Comparison of ENCODE assay signal across 9 cellular contexts in the genomic region with DNA sequence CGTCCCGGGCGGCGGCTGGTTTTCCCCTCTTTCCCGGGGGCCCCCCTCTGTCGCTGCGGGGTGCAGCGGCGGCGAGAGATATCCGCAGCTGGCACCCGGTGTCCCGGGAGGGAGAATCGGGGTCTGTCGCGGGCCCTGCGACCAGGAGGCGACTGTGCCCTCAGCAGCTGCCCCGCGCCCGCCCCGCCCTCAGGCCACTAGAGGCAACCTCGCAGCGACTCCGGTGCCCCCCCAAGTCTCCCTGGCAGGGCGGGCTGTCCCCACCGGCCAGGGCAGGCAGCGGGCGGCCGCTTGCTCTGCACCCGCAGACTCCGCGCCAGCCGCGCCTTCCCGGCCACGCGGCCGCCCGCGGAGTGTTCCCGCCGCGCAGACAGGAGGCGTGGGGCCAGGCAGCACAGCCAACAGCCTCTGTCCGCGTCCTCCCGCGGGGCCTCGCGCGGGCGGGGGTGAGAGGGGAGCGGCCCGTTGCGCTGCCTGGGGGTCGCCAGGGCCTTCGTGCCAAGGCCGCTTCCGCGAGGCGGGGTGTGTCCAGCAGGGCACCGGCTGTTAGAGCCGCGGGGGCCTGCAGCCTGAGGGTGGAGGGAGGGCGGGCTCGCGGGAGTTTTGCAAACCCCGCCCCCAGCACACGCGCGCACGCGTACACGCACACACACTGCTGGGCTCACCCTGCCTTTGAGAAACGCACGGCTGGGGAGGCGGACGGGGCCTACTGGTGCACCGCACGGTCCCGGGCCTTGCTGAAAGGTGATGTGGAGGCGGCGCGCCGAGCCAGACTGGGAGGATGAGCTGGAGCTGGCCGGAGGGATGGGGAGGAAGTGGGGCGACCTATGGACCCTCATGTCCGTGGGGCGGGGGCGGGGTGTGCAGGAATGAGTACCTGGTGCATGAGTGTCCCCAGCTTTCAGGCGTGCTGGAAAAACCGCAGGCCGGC. TPM values are rescaled to one million over a fixed set of nuclear protein-coding genes. Genes with fewer than 3 reads are reported as not detected.
DNase-seq lines count a peak whose midpoint lies in the region; ATAC-seq, FAIRE-seq and TF ChIP-seq lines count a peak whose summit lies in the region.
"Had no signal": no experiment of that assay in that cellular context is flagged by ENCODE, and none has a peak within 500 bp of the region (broad histone marks: within the 10 kb centered on the region; RNA-seq: fewer than 3 reads in every experiment).

No MANE protein-coding gene starts in this region.

- DNase-seq in GM04504 (ENCODE audit: low read depth) (peak; percentile 36), HCEC 1CT (peak; percentile 39), Panc1 (ENCODE audit: low read depth, low spot score) (no peak), heart left ventricle (peak; percentile 64 to 87 (median 79)), small intestine (peak; percentile 68), NCI-H446 (lab: John Stamatoyannopoulos, UW) (no peak), NAMALWA (ENCODE audit: low spot score) (no peak)
- peak; percentile 49 for DNase-seq in activated naive CD4-positive, alpha-beta T cell treated with anti-CD3 and anti-CD28 coated beads for 36 hours

- CTCF ChIA-PET in Panc1 (lab: Charles Lee) = no interaction called here
- CTCF ChIA-PET in activated naive CD4-positive, alpha-beta T cell treated with anti-CD3 and anti-CD28 coated beads for 36 hours (lab: Charles Lee) = interaction anchor here (0.5 to 1.0 kb wide), 2 partner anchors 72 to 75 kb away, joined by 3 read pairs; no protein-coding TSS in a partner anchor

- no peak overlapping the region for H3K27ac Mint-ChIP-seq in activated naive CD4-positive, alpha-beta T cell treated with anti-CD3 and anti-CD28 coated beads for 36 hours

- H3K4me1 Mint-ChIP-seq in activated naive CD4-positive, alpha-beta T cell treated with anti-CD3 and anti-CD28 coated beads for 36 hours (ENCODE audit: low read depth) = peaks cover 7% of the 10 kb centered on the region

- POLR2A ChIA-PET in Panc1 (lab: Charles Lee) = no interaction called here

- 14 to 25% (median 18%) methylated on average over 33 to 94 of the region's 94 CpGs for WGBS in heart left ventricle, 4 donors
- 5 to 11% (median 9%) methylated on average over 58 to 94 of the region's 94 CpGs for WGBS in small intestine, 3 donors

- no peak for FAIRE-seq in small intestine (lab: Jason Lieb, UNC)

- H3K27me3 ChIP-seq in Panc1 (ENCODE audit: control insufficient read depth, insufficient read depth, low read length) = no peaks in the 10 kb centered on the region
- H3K27me3 ChIP-seq in heart left ventricle = no peaks in the 10 kb centered on the region
- H3K27me3 ChIP-seq in small intestine (ENCODE audit: control insufficient read depth in 2 of 2, insufficient read depth in 2 of 2, low read length in 2 of 2) = no peaks in the 10 kb centered on the region

- no peak for TF ChIP-seq CTCF in Panc1 (IDR thresholded peaks at IDR 0.05)
- peak in 3 of 12 donors; percentile 22 to 32 (median 28) for TF ChIP-seq CTCF in heart left ventricle (IDR thresholded peaks at IDR 0.05)

- no peaks in the 10 kb centered on the region for H3K9me3 Mint-ChIP-seq in activated naive CD4-positive, alpha-beta T cell treated with anti-CD3 and anti-CD28 coated beads for 36 hours

- H3K4me3 Mint-ChIP-seq in activated naive CD4-positive, alpha-beta T cell treated with anti-CD3 and anti-CD28 coated beads for 36 hours = peak overlapping the region; percentile 65

- intact Hi-C loops in Panc1 (cut with micrococcal nuclease; ENCODE audit: unreplicated experiment) = loop anchor here (10.0 kb wide), 1 partner anchor 211 kb away; no protein-coding TSS in a partner anchor
- intact Hi-C loops in activated naive CD4-positive, alpha-beta T cell treated with anti-CD3 and anti-CD28 coated beads for 36 hours (cut with micrococcal nuclease) = loop anchor here (5.0 kb wide), 1 partner anchor 188 kb away; no protein-coding TSS in a partner anchor
- intact Hi-C loops in heart left ventricle (cut with DNase I) = loop anchor here in 1 of 10 donors (10.0 kb wide), 1 partner anchor 131 kb away; the partner anchor contains the start of gene IER5

- ATAC-seq in Panc1 (peak; percentile 88), heart left ventricle (peak; percentile 34 to 92 (median 82))

- TF ChIP-seq POLR2A in heart left ventricle (IDR thresholded peaks at IDR 0.05) = no peak

- H3K36me3 Mint-ChIP-seq in activated naive CD4-positive, alpha-beta T cell treated with anti-CD3 and anti-CD28 coated beads for 36 hours (ENCODE audit: low read depth) = peaks cover 10% of the 10 kb centered on the region

- in situ Hi-C loops in Panc1 (cut with HindIII; ENCODE audit: low pct_unique_long_range_greater_than_20kb, low sequenced_read_pairs) = no loop called here

- H3K4me3 ChIP-seq in Panc1 (ENCODE audit: low read depth in 2 of 2, low read length in 2 of 2) (peak overlapping the region; percentile 50 to 57), heart left ventricle (peak overlapping the region; percentile 40 to 72 (median 58)), small intestine (ENCODE audit: low read depth in 1 of 2, low read length in 2 of 2) (peak overlapping the region; percentile 31 to 70)

- BruUV-seq in Panc1 (replicated peaks; lab: Mats Ljungman, UMichigan) = no TSS peak

- no peaks in the 10 kb centered on the region for H3K9me3 ChIP-seq in Panc1 (ENCODE audit: control insufficient read depth, insufficient read depth, low read depth, low read length)
- no peaks in the 10 kb centered on the region for H3K9me3 ChIP-seq in heart left ventricle
- no peaks in the 10 kb centered on the region for H3K9me3 ChIP-seq in small intestine (ENCODE audit: control insufficient read depth, low read depth)

- H3K27me3 Mint-ChIP-seq in activated naive CD4-positive, alpha-beta T cell treated with anti-CD3 and anti-CD28 coated beads for 36 hours (ENCODE audit: low read depth) = no peaks in the 10 kb centered on the region

- no peaks in the 10 kb centered on the region for H3K36me3 ChIP-seq in Panc1 (ENCODE audit: control insufficient read depth, insufficient read depth, low read length)
- H3K36me3 ChIP-seq in heart left ventricle = peaks cover 0 to 13% (median 8%) of the 10 kb centered on the region in 9 donors
- H3K36me3 ChIP-seq in small intestine (ENCODE audit: control insufficient read depth in 2 of 2, insufficient read depth in 2 of 2, low read length in 2 of 2) = no peaks in the 10 kb centered on the region

- H3K27ac ChIP-seq in Panc1 (ENCODE audit: low read length) (no peak overlapping the region; the same call in 1 of the 2 replicates), heart left ventricle (peak overlapping the region in 8 of 12 donors; percentile 4 to 79 (median 22)), small intestine (ENCODE audit: low read depth in 1 of 2, low read length in 1 of 2) (peak overlapping the region; percentile 67 to 69)
- H3K27ac ChIP-seq: epithelial cell of prostate had no signal

- peaks cover 5% of the 10 kb centered on the region for H3K4me1 ChIP-seq in Panc1 (ENCODE audit: control insufficient read depth, insufficient read depth, low read length)
- H3K4me1 ChIP-seq in heart left ventricle = peaks cover 0 to 24% (median 11%) of the 10 kb centered on the region in 12 donors
- no peaks in the 10 kb centered on the region for H3K4me1 ChIP-seq in small intestine (ENCODE audit: control insufficient read depth in 2 of 2, insufficient read depth in 1 of 2, low read depth in 1 of 2, low read length in 1 of 2)

RNA-seq across cellular contexts. Expression of gene KIAA1614, which starts 41.4 kb away (rescaled TPM):
- 0.80 TPM for total RNA-seq in Panc1 (2021; ENCODE audit: unreplicated experiment)
- 1.5 TPM for polyA plus RNA-seq in Panc1 (2012; ENCODE audit: insufficient read length)
- total RNA-seq in activated naive CD4-positive, alpha-beta T cell treated with anti-CD3 and anti-CD28 coated beads for 36 hours = not detected
- total RNA-seq in heart left ventricle = 10 to 100 TPM in 1 of 9 donors, 1 to 10 TPM in 8; 4.3 to 12.1 (median 6.5) TPM
- polyA plus RNA-seq in heart left ventricle = 1 to 10 TPM; 6.3 to 9.4 TPM
- polyA plus RNA-seq in small intestine = 1 to 10 TPM in 1 of 3 donors, under 1 TPM in 1, not detected in 1; 0.89 to 2.1 TPM

Comparison
In these comparisons a context has a peak if more than half of its experiments do, and no peak if none do; other contexts are left out.
1. DNase-seq: peak in GM04504 (single experiment), HCEC 1CT (single experiment), activated naive CD4-positive, alpha-beta T cell treated with anti-CD3 and anti-CD28 coated beads for 36 hours (single experiment), heart left ventricle (5 of 5) and small intestine (single experiment); none in Panc1 (single experiment), NCI-H446 (0 of 2) and NAMALWA (single experiment).
2. Peak in every context shown above with its lines, with median percentiles within 50 percentile points of each other: H3K4me3 ChIP-seq.